In genomic region chr9:136587145-136587943, GRCh38 we compare ENCODE assay signal across 7 cellular contexts. TPM values are rescaled to one million over a fixed set of nuclear protein-coding genes. Genes with fewer than 3 reads are reported as not detected.
DNase-seq lines count a peak whose midpoint lies in the region; ATAC-seq, FAIRE-seq and TF ChIP-seq lines count a peak whose summit lies in the region.

No MANE protein-coding gene starts in this region.

- DNase-seq in K562 (ENCODE audit: extremely low read depth in 1 of 4, low spot score in 3 of 4) (peak; percentile 76 to 92 (median 82)), kidney glomerular epithelial cell (lab: John Stamatoyannopoulos, UW) (peak; percentile 55), testis (peak; percentile 77), NCI-H128 (lab: John Stamatoyannopoulos, UW; ENCODE audit: unreplicated experiment) (no peak), HUDEP-2 (lab: John Stamatoyannopoulos, UW; ENCODE audit: unreplicated experiment in 76 of 76) (no peak)

- TF ChIP-seq RAD21 in K562 (CRISPR knock-in tag; conservative IDR thresholded peaks at IDR 0.05 in 1 of 2, IDR thresholded peaks at IDR 0.05 in 1 of 2): peak; percentile 10 to 18; a peak in 1 of 4 replicates

- CTCF ChIA-PET in K562 (lab: Yijun Ruan, JAX; ENCODE audit: low intra/inter-chr PET ratio): no interaction called here

- peak overlapping the region; percentile 49 to 83; a peak in 3 of 4 replicates for H3K9ac ChIP-seq in K562 (ENCODE audit: insufficient read depth in 1 of 2, low read depth in 2 of 2, low read length in 2 of 2)

- H2AFZ ChIP-seq in K562 (ENCODE audit: low read depth, low read length): peak overlapping the region; percentile 61

- H3K36me3 ChIP-seq in KOPT-K1 (ENCODE audit: insufficient read depth, low read length): no peaks in the 10 kb centered on the region
- H3K36me3 ChIP-seq in K562 (ENCODE audit: control insufficient read depth, insufficient read depth, low read length): no peaks in the 10 kb centered on the region
- H3K36me3 ChIP-seq in testis (ENCODE audit: low read depth, missing control alignments): no peaks in the 10 kb centered on the region

- intact Hi-C loops in K562 (cut with micrococcal nuclease): no loop called here
- intact Hi-C loops in testis (cut with DNase I; ENCODE audit: low total_unique reads): no loop called here

- H3K27ac ChIP-seq in KOPT-K1 (ENCODE audit: low read depth, low read length, poor library complexity, severe bottlenecking): peak overlapping the region; percentile 100
- H3K27ac ChIP-seq in K562 (ENCODE audit: extremely low read depth, low read depth, low read length): peak overlapping the region; percentile 76
- H3K27ac ChIP-seq in testis: no peak overlapping the region

- ATAC-seq in K562 (peak; percentile 92), GM19463 (IDR thresholded peaks at IDR 0.05; ENCODE audit: unreplicated experiment) (no peak)

- TF ChIP-seq CTCF in K562 (IDR thresholded peaks at IDR 0.05 in 2 of 3, conservative IDR thresholded peaks at IDR 0.05 in 1 of 3; ENCODE audit: insufficient read depth in 2 of 3, low read depth in 1 of 3, low read length in 3 of 3): no peak
- no peak for TF ChIP-seq CTCF in testis (IDR thresholded peaks at IDR 0.05)

- H3K4me3 ChIP-seq in K562 (no peak overlapping the region), testis (no peak overlapping the region)

- peak; percentile 45; the same call in 1 of the 2 replicates for TF ChIP-seq EP300 in K562 (IDR thresholded peaks at IDR 0.05; ENCODE audit: low read length)

- 13% methylated on average over 26 of the region's 33 CpGs for WGBS in K562 (ENCODE audit: insufficient coverage, low coverage, missing lambda C conversion rate)
- 15 to 25% methylated on average over 5 to 33 of the region's 33 CpGs for WGBS in testis, 2 donors

- in situ Hi-C loops in K562 (cut with MboI): no loop called here

- BruUV-seq in K562 (replicated peaks; lab: Mats Ljungman, UMichigan): no TSS peak

- peak overlapping the region; percentile 56 for H3K4me2 ChIP-seq in K562 (ENCODE audit: insufficient read depth, low read length)

- H3K4me1 ChIP-seq in K562 (replicated peaks in 1 of 2; ENCODE audit: control insufficient read depth in 2 of 2, insufficient read depth in 2 of 2, low read length in 2 of 2) (peaks cover 43 to 91% of the 10 kb centered on the region in 2 experiments), testis (peaks cover 47% of the 10 kb centered on the region)

- H4K20me1 ChIP-seq in K562 (replicated peaks; ENCODE audit: control insufficient read depth, insufficient read depth, low read length): no peaks in the 10 kb centered on the region

- no peaks in the 10 kb centered on the region for H3K79me2 ChIP-seq in K562 (ENCODE audit: control insufficient read depth, insufficient read depth, low read length)

- H3K9me3 ChIP-seq in KOPT-K1 (ENCODE audit: insufficient read depth, low read length, poor library complexity, severe bottlenecking) (no peaks in the 10 kb centered on the region), K562 (replicated peaks; ENCODE audit: control insufficient read depth, insufficient read depth, low read depth, low read length) (no peaks in the 10 kb centered on the region), testis (no peaks in the 10 kb centered on the region)

- POLR2A ChIA-PET in K562 (lab: Yijun Ruan, JAX): interaction anchor here (0.6 to 1.0 kb wide), 3 partner anchors 17 to 136 kb away, joined by 3 read pairs; no protein-coding TSS in a partner anchor

- FAIRE-seq in K562 (lab: Jason Lieb, UNC): peak; percentile 86

- no peaks in the 10 kb centered on the region for H3K9me1 ChIP-seq in K562 (ENCODE audit: control insufficient read depth, insufficient read depth, low read length)

- TF ChIP-seq POLR2A in K562 (conservative IDR thresholded peaks at IDR 0.05) (no peak), testis (IDR thresholded peaks at IDR 0.05) (no peak)

- H3K27me3 ChIP-seq in K562 (ENCODE audit: control insufficient read depth in 2 of 2, insufficient read depth in 2 of 2, low read length in 2 of 2) (peaks cover 6 to 20% of the 10 kb centered on the region in 2 experiments; a peak in 4 of 5 replicates), testis (no peaks in the 10 kb centered on the region)

TF ChIP-seq in K562, 482 proteins besides CTCF, POLR2A, EP300 and RAD21 (continues in another document):
- TF ChIP-seq ZBTB2 (IDR thresholded peaks at IDR 0.05) (no peak), SMAD4 (CRISPR knock-in tag; conservative IDR thresholded peaks at IDR 0.05) (peak; percentile 93), GABPB1 (CRISPR knock-in tag; IDR thresholded peaks at IDR 0.05) (peak; percentile 66), KLF1 (tag; IDR thresholded peaks at IDR 0.05) (no peak), ZNF217 (CRISPR knock-in tag; IDR thresholded peaks at IDR 0.05) (no peak), HDAC3 (IDR thresholded peaks at IDR 0.05; ENCODE audit: borderline replicate concordance, partially characterized antibody) (no peak), SRF (CRISPR knock-in tag; IDR thresholded peaks at IDR 0.05) (peak in 1 of 2 experiments; percentile 65; a peak in 1 of 4 replicates), CTBP1 (IDR thresholded peaks at IDR 0.05; ENCODE audit: borderline replicate concordance) (peak; percentile 79; the same call in 1 of the 2 replicates), MNT (conservative IDR thresholded peaks at IDR 0.05) (peak in 1 of 2 experiments; percentile 45; a peak in 2 of 4 replicates), HSF4 (CRISPR knock-in tag; IDR thresholded peaks at IDR 0.05; ENCODE audit: borderline replicate concordance) (no peak), TRIM24 (IDR thresholded peaks at IDR 0.05) (peak; percentile 31 to 82; a peak in 3 of 4 replicates), ETV1 (tag; conservative IDR thresholded peaks at IDR 0.05; ENCODE audit: low read depth) (0 out of 2 replicates have a peak, but pooled peaks have one; percentile 52), BRF1 (IDR thresholded peaks at IDR 0.05; ENCODE audit: borderline replicate concordance, extremely low read depth, insufficient read length) (no peak), RNF2 (IDR thresholded peaks at IDR 0.05) (peak; percentile 83; the same call in 1 of the 2 replicates)
- TF ChIP-seq, protein P1, sequence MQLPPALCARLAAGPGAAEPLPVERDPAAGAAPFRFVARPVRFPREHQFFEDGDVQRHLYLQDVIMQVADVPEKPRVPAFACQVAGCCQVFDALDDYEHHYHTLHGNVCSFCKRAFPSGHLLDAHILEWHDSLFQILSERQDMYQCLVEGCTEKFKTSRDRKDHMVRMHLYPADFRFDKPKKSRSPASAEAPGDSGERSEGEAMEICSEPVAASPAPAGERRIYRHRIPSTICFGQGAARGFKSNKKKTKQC (CRISPR knock-in tag; IDR thresholded peaks at IDR 0.05): peak; percentile 72; the same call in 1 of the 2 replicates

RNA-seq across cellular contexts. Expression of gene NOTCH1, which starts 41.5 kb away (rescaled TPM):
- 19.9 and 65.7 TPM in 2 replicates for total RNA-seq in K562 (2011; cell fraction: chromatin; rRNA removed; ENCODE audit: low replicate concordance)
- 52.4 and 65.7 TPM in 2 replicates for total RNA-seq in K562 (2011; cell fraction: nucleolus; rRNA removed)
- total RNA-seq in K562 (2011; cell fraction: nucleoplasm; rRNA removed): 25.2 and 35.0 TPM in 2 replicates
- total RNA-seq in K562 (2014; rRNA removed) (7.1 and 12.0 TPM in 2 replicates), K562 (2014; rRNA removed; fragmentation: Illumina TruSeq; extraction: Trizol) (0.69 and 0.73 TPM in 2 replicates), K562 (2015; rRNA removed; fragmentation: Illumina TruSeq; extraction: Trizol) (2.3 and 2.8 TPM in 2 replicates), K562 (2021) (26.7 and 31.4 TPM in 2 replicates), testis (10 to 100 TPM; 32.4 to 34.1 TPM)
- polyA plus RNA-seq in K562 (2011; rRNA removed) (1.2 and 2.2 TPM in 2 replicates), K562 (2014; fragmentation: Illumina TruSeq; extraction: Trizol) (2.6 and 6.3 TPM in 2 replicates), K562 (2014; fragmentation: Nextera tagmentation; extraction: Ambion mirVana) (under 1 TPM; 0.03 to 0.04 TPM), K562 (2014; rRNA removed) (8.2 and 8.6 TPM in 2 replicates), testis (ENCODE audit: insufficient read depth, low read depth, low replicate concordance) (7.2 TPM)
- 2.9 and 4.9 TPM in 2 replicates for polyA plus RNA-seq in K562 (2011; cell fraction: cytosol; rRNA removed)
- 13.3 and 22.9 TPM in 2 replicates for polyA plus RNA-seq in K562 (2011; cell fraction: nucleus; rRNA removed)
- polyA plus RNA-seq in K562 (2012): 10.2 and 14.1 TPM in 2 replicates
- 2.0 and 2.8 TPM in 2 replicates for polyA minus RNA-seq in K562 (2011; rRNA and poly(A)+ RNA removed)
- polyA minus RNA-seq in K562 (2011; cell fraction: cytosol; rRNA and poly(A)+ RNA removed): 35.0 and 45.4 TPM in 2 replicates
- polyA minus RNA-seq in K562 (2011; cell fraction: nucleus; rRNA and poly(A)+ RNA removed): 15.9 and 18.9 TPM in 2 replicates

Comparison
In these comparisons a context has a peak if more than half of its experiments do, and no peak if none do; other contexts are left out.
1. H3K27ac ChIP-seq: peak in KOPT-K1 (single experiment) and K562 (single experiment); none in testis (0 of 2).
2. DNase-seq: peak in K562 (4 of 4), kidney glomerular epithelial cell (single experiment) and testis (single experiment); none in NCI-H128 (single experiment) and HUDEP-2 (0 of 76).